3 cellular contexts compared by ENCODE assay signal in genomic region chr12:21111733-21112132, GRCh38.
TF ChIP-seq lines count a peak whose summit lies in the region.

No MANE protein-coding gene starts in this region.

TF ChIP-seq in A549, 52 proteins besides CTCF, POLR2A, EP300 and RAD21:
- TF ChIP-seq MAZ (IDR thresholded peaks at IDR 0.05; ENCODE audit: borderline replicate concordance, low read depth, low read length) (no peak), MAFK (IDR thresholded peaks at IDR 0.05; ENCODE audit: partially characterized antibody) (peak; percentile 88)

TF ChIP-seq in K562, 482 proteins besides CTCF, POLR2A, EP300 and RAD21:
- TF ChIP-seq HNRNPLL (IDR thresholded peaks at IDR 0.05; ENCODE audit: low read depth, low read length, poor library complexity, severe bottlenecking) (no peak), ZNF316 (IDR thresholded peaks at IDR 0.05) (peak; percentile 31; the same call in 1 of the 2 replicates)

TF ChIP-seq in HepG2, 621 proteins besides CTCF, POLR2A, EP300 and RAD21:
- no peak for TF ChIP-seq ARID5B (CRISPR knock-in tag; IDR thresholded peaks at IDR 0.05)
- TF ChIP-seq MAFF (IDR thresholded peaks at IDR 0.05; ENCODE audit: low read depth, low read length): peak; percentile 84
- TF ChIP-seq ZNF230 (CRISPR knock-in tag; IDR thresholded peaks at IDR 0.05): no peak
- TF ChIP-seq EHMT2 (IDR thresholded peaks at IDR 0.05; ENCODE audit: borderline replicate concordance, low read depth, low read length): no peak
- TF ChIP-seq TP53 (CRISPR knock-in tag; conservative IDR thresholded peaks at IDR 0.05): no peak
- TF ChIP-seq MAFK (conservative IDR thresholded peaks at IDR 0.05 in 1 of 2, IDR thresholded peaks at IDR 0.05 in 1 of 2; ENCODE audit: low read length in 2 of 2): peak; percentile 84 to 88
- TF ChIP-seq U2AF1 (optimal IDR thresholded peaks at IDR 0.05; ENCODE audit: low read depth, low read length): no peak
- no peak for TF ChIP-seq MEIS1 (CRISPR knock-in tag; IDR thresholded peaks at IDR 0.05; ENCODE audit: borderline replicate concordance)
- TF ChIP-seq NR2F6 (IDR thresholded peaks at IDR 0.05): no peak
- TF ChIP-seq NR2F6 (CRISPR knock-in tag; IDR thresholded peaks at IDR 0.05): no peak
- TF ChIP-seq ZNF562 (CRISPR knock-in tag; IDR thresholded peaks at IDR 0.05; ENCODE audit: borderline replicate concordance): no peak
